ENCODE assay signal across 1 cellular context in genomic region chr3:156005698-156006097, GRCh38.
TF ChIP-seq lines count a peak whose summit lies in the region.

No MANE protein-coding gene starts in this region.

TF ChIP-seq in HepG2, 621 proteins besides CTCF, POLR2A, EP300 and RAD21 (continued from another document and continues in another):
- no peak for TF ChIP-seq ZBTB8A (CRISPR knock-in tag; IDR thresholded peaks at IDR 0.05; ENCODE audit: borderline replicate concordance, low read depth)
- peak; percentile 48 for TF ChIP-seq HNF4A (CRISPR knock-in tag; IDR thresholded peaks at IDR 0.05)
- TF ChIP-seq ZBTB42 (CRISPR knock-in tag; IDR thresholded peaks at IDR 0.05) = no peak
- no peak for TF ChIP-seq DRAP1 (CRISPR knock-in tag; IDR thresholded peaks at IDR 0.05)
- TF ChIP-seq PITX1 (CRISPR knock-in tag; IDR thresholded peaks at IDR 0.05) = no peak
- no peak for TF ChIP-seq ARNTL (CRISPR knock-in tag; IDR thresholded peaks at IDR 0.05)
- TF ChIP-seq PATZ1 (CRISPR knock-in tag; IDR thresholded peaks at IDR 0.05) = peak; percentile 46; the same call in 1 of the 2 replicates
- no peak for TF ChIP-seq ZNF552 (CRISPR knock-in tag; IDR thresholded peaks at IDR 0.05; ENCODE audit: borderline replicate concordance)
- TF ChIP-seq FUBP1 (CRISPR knock-in tag; IDR thresholded peaks at IDR 0.05; ENCODE audit: borderline replicate concordance) = no peak
- no peak for TF ChIP-seq ZNF503 (CRISPR knock-in tag; IDR thresholded peaks at IDR 0.05)
- TF ChIP-seq ARHGAP35 (CRISPR knock-in tag; IDR thresholded peaks at IDR 0.05; ENCODE audit: borderline replicate concordance) = no peak
- no peak for TF ChIP-seq ZNF407 (CRISPR knock-in tag; IDR thresholded peaks at IDR 0.05; ENCODE audit: not compliant biosample characterization)
- no peak for TF ChIP-seq SRF (IDR thresholded peaks at IDR 0.05; ENCODE audit: low read depth, low read length)
- TF ChIP-seq POGK (CRISPR knock-in tag; conservative IDR thresholded peaks at IDR 0.05) = no peak
- TF ChIP-seq FOSL1 (CRISPR knock-in tag; IDR thresholded peaks at IDR 0.05; ENCODE audit: borderline replicate concordance) = no peak
- TF ChIP-seq ZNF589 (CRISPR knock-in tag; conservative IDR thresholded peaks at IDR 0.05) = no peak
- no peak for TF ChIP-seq TEAD2 (CRISPR knock-in tag; IDR thresholded peaks at IDR 0.05)
- TF ChIP-seq SMARCC2 (IDR thresholded peaks at IDR 0.05) = no peak
- TF ChIP-seq MAFF (IDR thresholded peaks at IDR 0.05; ENCODE audit: low read depth, low read length) = no peak
- no peak for TF ChIP-seq TRIM22 (IDR thresholded peaks at IDR 0.05)
- no peak for TF ChIP-seq SMAD1 (CRISPR knock-in tag; IDR thresholded peaks at IDR 0.05; ENCODE audit: borderline replicate concordance, low read depth)
- no peak for TF ChIP-seq SNAPC2 (CRISPR knock-in tag; IDR thresholded peaks at IDR 0.05)
- no peak for TF ChIP-seq RORA (CRISPR knock-in tag; IDR thresholded peaks at IDR 0.05)
- no peak for TF ChIP-seq U2AF1 (optimal IDR thresholded peaks at IDR 0.05; ENCODE audit: low read depth, low read length)
- no peak for TF ChIP-seq ZNF12 (CRISPR knock-in tag; IDR thresholded peaks at IDR 0.05)
- TF ChIP-seq ZNF367 (CRISPR knock-in tag; IDR thresholded peaks at IDR 0.05; ENCODE audit: borderline replicate concordance) = no peak
- TF ChIP-seq MEF2D (CRISPR knock-in tag; IDR thresholded peaks at IDR 0.05) = 0 out of 2 replicates have a peak, but pooled peaks have one; percentile 24
- TF ChIP-seq AHR (CRISPR knock-in tag; IDR thresholded peaks at IDR 0.05) = no peak
- no peak for TF ChIP-seq ZNF614 (CRISPR knock-in tag; IDR thresholded peaks at IDR 0.05; ENCODE audit: borderline replicate concordance)
- no peak for TF ChIP-seq ZNF569 (CRISPR knock-in tag; IDR thresholded peaks at IDR 0.05; ENCODE audit: borderline replicate concordance)
- TF ChIP-seq NCOR1 (IDR thresholded peaks at IDR 0.05; ENCODE audit: borderline replicate concordance, low read length) = peak; percentile 37; the same call in 1 of the 2 replicates
- no peak for TF ChIP-seq ZNF713 (CRISPR knock-in tag; IDR thresholded peaks at IDR 0.05)
- no peak for TF ChIP-seq AKAP8 (CRISPR knock-in tag; IDR thresholded peaks at IDR 0.05)
- TF ChIP-seq ZNF33A (CRISPR knock-in tag; IDR thresholded peaks at IDR 0.05; ENCODE audit: borderline replicate concordance) = no peak
- TF ChIP-seq CSRNP1 (CRISPR knock-in tag; IDR thresholded peaks at IDR 0.05) = no peak
- no peak for TF ChIP-seq THAP11 (CRISPR knock-in tag; IDR thresholded peaks at IDR 0.05)
- TF ChIP-seq YEATS2 (CRISPR knock-in tag; IDR thresholded peaks at IDR 0.05; ENCODE audit: borderline replicate concordance) = no peak
- no peak for TF ChIP-seq SSRP1 (CRISPR knock-in tag; IDR thresholded peaks at IDR 0.05)
- no peak for TF ChIP-seq HNF1B (CRISPR knock-in tag; IDR thresholded peaks at IDR 0.05)
- no peak for TF ChIP-seq ZKSCAN5 (CRISPR knock-in tag; IDR thresholded peaks at IDR 0.05)
- no peak for TF ChIP-seq FIP1L1 (IDR thresholded peaks at IDR 0.05; ENCODE audit: borderline replicate concordance, insufficient read depth, low read depth, low read length)
- no peak for TF ChIP-seq CBFB (CRISPR knock-in tag; IDR thresholded peaks at IDR 0.05)
